Comparison of ENCODE assay signal across 1 cellular context in genomic region chr6:49409951-49410542, GRCh38.
TF ChIP-seq lines count a peak whose summit lies in the region.

No MANE protein-coding gene starts in this region.

TF ChIP-seq in SK-N-SH, 30 proteins besides CTCF, POLR2A, EP300 and RAD21 (continued from another document):
- TF ChIP-seq PBX3 (IDR thresholded peaks at IDR 0.05) = no peak
- no peak for TF ChIP-seq MXI1 (IDR thresholded peaks at IDR 0.05; ENCODE audit: low read depth, low read length)
- TF ChIP-seq ZBTB33 (IDR thresholded peaks at IDR 0.05; ENCODE audit: borderline replicate concordance, low read depth) = no peak
- TF ChIP-seq ELF1 (IDR thresholded peaks at IDR 0.05) = no peak
- no peak for TF ChIP-seq SIN3A (IDR thresholded peaks at IDR 0.05; ENCODE audit: borderline replicate concordance, low read depth, low read length)
- TF ChIP-seq NFIC (IDR thresholded peaks at IDR 0.05; ENCODE audit: borderline replicate concordance) = no peak
- no peak for TF ChIP-seq POLR2AphosphoS5 (IDR thresholded peaks at IDR 0.05; ENCODE audit: low read depth, low read length)
